19 cellular contexts compared by ENCODE assay signal in genomic region chr20:62782149-62782892, GRCh38. TPM values are rescaled to one million over a fixed set of nuclear protein-coding genes. Genes with fewer than 3 reads are reported as not detected.
DNase-seq lines count a peak whose midpoint lies in the region; ATAC-seq and TF ChIP-seq lines count a peak whose summit lies in the region.
"Had no signal": no experiment of that assay in that cellular context is flagged by ENCODE, and none has a peak within 500 bp of the region (broad histone marks: within the 10 kb centered on the region; RNA-seq: fewer than 3 reads in every experiment).

No MANE protein-coding gene starts in this region.

- peak; percentile 69 for DNase-seq in D341Med (ENCODE audit: low spot score)
- DNase-seq in GM23248, result peak; percentile 35
- DNase-seq in WTC11 (ENCODE audit: low spot score), result peak; percentile 55
- no peak for DNase-seq in mesothelial cell of epicardium (ENCODE audit: low spot score in 2 of 2, unreplicated experiment in 2 of 2)
- no peak for DNase-seq in activated CD8-positive, alpha-beta memory T cell treated with anti-CD3 and anti-CD28 coated beads, Interleukin-2, amount 10 ng/mL, durations not matched to agents 7 days and 5 days
- DNase-seq in HFFc6, result no peak
- DNase-seq in head of caudate nucleus, result no peak
- DNase-seq: activated CD8-positive, alpha-beta T cell treated with anti-CD3 and anti-CD28 coated beads, Interleukin-2, amount 10 ng/mL, durations not matched to agents 7 days and 5 days; activated effector memory CD4-positive, alpha-beta T cell treated with Interleukin-2 at 50 U/mL for 16 hours; anterior cingulate cortex; Caco-2; dorsolateral prefrontal cortex; HCEC 1CT; lower lobe of right lung; sigmoid colon; stimulated activated CD4-positive, alpha-beta T cell treated with anti-CD3 and anti-CD28 coated beads, Interleukin-4, amount 100 ng/mL, for 24 hours had no signal

- no peaks in the 10 kb centered on the region for H3K79me2 ChIP-seq in GM23248 (ENCODE audit: insufficient read depth)

- in situ Hi-C loops in GM23248 (cut with MboI), result loop anchor here (10.0 to 25.0 kb wide), 2 partner anchors 108 to 270 kb away; no protein-coding TSS in a partner anchor

- TF ChIP-seq CTCF in WTC11 (IDR thresholded peaks at IDR 0.05) (no peak), mesothelial cell of epicardium (IDR thresholded peaks at IDR 0.05; ENCODE audit: unreplicated experiment) (no peak), HFFc6 (IDR thresholded peaks at IDR 0.05) (no peak)

- H2AFZ ChIP-seq in GM23248, result no peak overlapping the region

- no peaks in the 10 kb centered on the region for H3F3A ChIP-seq in GM23248 (ENCODE audit: insufficient read depth)

- H3K9ac ChIP-seq in GM23248, result no peak overlapping the region

- ATAC-seq in WTC11 (peak; percentile 37), GM18498 (IDR thresholded peaks at IDR 0.05; ENCODE audit: unreplicated experiment) (no peak)
- ATAC-seq in activated CD8-positive, alpha-beta memory T cell treated with anti-CD3 and anti-CD28 coated beads, Interleukin-2, amount 10 ng/mL, durations not matched to agents 7 days and 5 days, result no peak
- ATAC-seq: activated CD8-positive, alpha-beta T cell treated with anti-CD3 and anti-CD28 coated beads, Interleukin-2, amount 10 ng/mL, durations not matched to agents 7 days and 5 days; lower lobe of right lung; natural killer cell treated with Interleukin-12 subunit alpha and Interleukin-12 subunit beta and Interleukin-15 and Interleukin-18, amount 100 ng/mL, for 72 hours had no signal

- H3K36me3 ChIP-seq in GM23248 (ENCODE audit: low read depth), result no peaks in the 10 kb centered on the region
- H3K36me3 ChIP-seq: lower lobe of right lung, sigmoid colon, SJSA1 had no signal

- no peak overlapping the region for H3K4me2 ChIP-seq in GM23248 (ENCODE audit: unreplicated experiment)

- no peak overlapping the region for H3K27ac ChIP-seq in GM23248
- H3K27ac ChIP-seq: dorsolateral prefrontal cortex, lower lobe of right lung, SJSA1 had no signal

- H3K27me3 Mint-ChIP-seq in WTC11 (ENCODE audit: low read depth) (no peaks in the 10 kb centered on the region), mesothelial cell of epicardium (ENCODE audit: low read depth) (no peaks in the 10 kb centered on the region), HFFc6 (ENCODE audit: insufficient read depth) (no peaks in the 10 kb centered on the region; the same call in none of the 2 replicates)
- H3K27me3 Mint-ChIP-seq in activated CD8-positive, alpha-beta memory T cell treated with anti-CD3 and anti-CD28 coated beads, Interleukin-2, amount 10 ng/mL, durations not matched to agents 7 days and 5 days, result no peaks in the 10 kb centered on the region
- H3K27me3 Mint-ChIP-seq: natural killer cell treated with Interleukin-12 subunit alpha and Interleukin-12 subunit beta and Interleukin-15 and Interleukin-18, amount 100 ng/mL, for 72 hours had no signal

- no peaks in the 10 kb centered on the region for H3K4me1 ChIP-seq in GM23248 (ENCODE audit: insufficient read depth)
- H3K4me1 ChIP-seq: Caco-2, lower lobe of right lung, SJSA1 had no signal

- H3K4me1 Mint-ChIP-seq in WTC11 (peaks cover 4% of the 10 kb centered on the region), mesothelial cell of epicardium (peaks cover 33% of the 10 kb centered on the region), HFFc6 (ENCODE audit: low read depth) (no peaks in the 10 kb centered on the region)
- H3K4me1 Mint-ChIP-seq in activated CD8-positive, alpha-beta memory T cell treated with anti-CD3 and anti-CD28 coated beads, Interleukin-2, amount 10 ng/mL, durations not matched to agents 7 days and 5 days, result peaks cover 12% of the 10 kb centered on the region

- WGBS in GM23248 (ENCODE audit: low coverage in 1 of 2, low lambda C conversion rate in 2 of 2, missing lambda C conversion rate in 2 of 2), 2 experiments, result 72 to 75% methylated on average over 18 of the region's 18 CpGs

- H3K9me3 ChIP-seq in GM23248 (ENCODE audit: low read depth), result no peaks in the 10 kb centered on the region
- H3K9me3 ChIP-seq: lower lobe of right lung, sigmoid colon, SJSA1 had no signal

- H3K27ac Mint-ChIP-seq in WTC11 (no peak overlapping the region; the same call in 1 of the 2 replicates), mesothelial cell of epicardium (peak overlapping the region; percentile 90), HFFc6 (no peak overlapping the region)
- H3K27ac Mint-ChIP-seq in activated CD8-positive, alpha-beta memory T cell treated with anti-CD3 and anti-CD28 coated beads, Interleukin-2, amount 10 ng/mL, durations not matched to agents 7 days and 5 days, result no peak overlapping the region
- H3K27ac Mint-ChIP-seq: activated CD8-positive, alpha-beta T cell treated with anti-CD3 and anti-CD28 coated beads, Interleukin-2, amount 10 ng/mL, durations not matched to agents 7 days and 5 days; natural killer cell treated with Interleukin-12 subunit alpha and Interleukin-12 subunit beta and Interleukin-15 and Interleukin-18, amount 100 ng/mL, for 72 hours had no signal

- POLR2A ChIA-PET in WTC11 (lab: Charles Lee), result no interaction called here

- H4K20me1 ChIP-seq in GM23248 (ENCODE audit: insufficient read depth), result no peaks in the 10 kb centered on the region

- H3K4me3 Mint-ChIP-seq in WTC11, result no peak overlapping the region
- no peak overlapping the region for H3K4me3 Mint-ChIP-seq in mesothelial cell of epicardium
- no peak overlapping the region for H3K4me3 Mint-ChIP-seq in activated CD8-positive, alpha-beta memory T cell treated with anti-CD3 and anti-CD28 coated beads, Interleukin-2, amount 10 ng/mL, durations not matched to agents 7 days and 5 days
- no peak overlapping the region for H3K4me3 Mint-ChIP-seq in HFFc6
- H3K4me3 Mint-ChIP-seq: activated CD8-positive, alpha-beta T cell treated with anti-CD3 and anti-CD28 coated beads, Interleukin-2, amount 10 ng/mL, durations not matched to agents 7 days and 5 days; natural killer cell treated with Interleukin-12 subunit alpha and Interleukin-12 subunit beta and Interleukin-15 and Interleukin-18, amount 100 ng/mL, for 72 hours had no signal

- H3K27me3 ChIP-seq in GM23248 (replicated peaks; ENCODE audit: insufficient read depth), result no peaks in the 10 kb centered on the region
- H3K27me3 ChIP-seq: sigmoid colon had no signal

- H3K4me3 ChIP-seq in GM23248, result no peak overlapping the region
- H3K4me3 ChIP-seq: dorsolateral prefrontal cortex, lower lobe of right lung, sigmoid colon, SJSA1 had no signal

- H3K36me3 Mint-ChIP-seq in WTC11 (no peaks in the 10 kb centered on the region), mesothelial cell of epicardium (no peaks in the 10 kb centered on the region), HFFc6 (ENCODE audit: low read depth) (no peaks in the 10 kb centered on the region)
- H3K36me3 Mint-ChIP-seq in activated CD8-positive, alpha-beta memory T cell treated with anti-CD3 and anti-CD28 coated beads, Interleukin-2, amount 10 ng/mL, durations not matched to agents 7 days and 5 days, result no peaks in the 10 kb centered on the region
- H3K36me3 Mint-ChIP-seq: natural killer cell treated with Interleukin-12 subunit alpha and Interleukin-12 subunit beta and Interleukin-15 and Interleukin-18, amount 100 ng/mL, for 72 hours had no signal

- H3K9me2 ChIP-seq in GM23248 (ENCODE audit: insufficient read depth), result no peaks in the 10 kb centered on the region

- intact Hi-C loops in head of caudate nucleus (cut with DNase I), result loop anchor here (10.0 kb wide), 1 partner anchor 278 kb away; no protein-coding TSS in a partner anchor

- CTCF ChIA-PET in WTC11 (lab: Charles Lee), result interaction anchor here (0.6 to 2.5 kb wide), 17 partner anchors 9 to 282 kb away, joined by 3 to 28 read pairs (median 5); partner anchors contain the start of genes COL9A3, MRGBP and NTSR1
- CTCF ChIA-PET in activated CD8-positive, alpha-beta memory T cell treated with anti-CD3 and anti-CD28 coated beads, Interleukin-2, amount 10 ng/mL, durations not matched to agents 7 days and 5 days (lab: Charles Lee), result interaction anchor here (0.8 to 2.1 kb wide), 5 partner anchors 9 to 38 kb away, joined by 3 to 12 read pairs (median 3); no protein-coding TSS in a partner anchor

- H3K9me3 Mint-ChIP-seq in WTC11, result no peaks in the 10 kb centered on the region
- no peaks in the 10 kb centered on the region for H3K9me3 Mint-ChIP-seq in mesothelial cell of epicardium
- H3K9me3 Mint-ChIP-seq in activated CD8-positive, alpha-beta memory T cell treated with anti-CD3 and anti-CD28 coated beads, Interleukin-2, amount 10 ng/mL, durations not matched to agents 7 days and 5 days (ENCODE audit: low read depth), result no peaks in the 10 kb centered on the region
- no peaks in the 10 kb centered on the region for H3K9me3 Mint-ChIP-seq in HFFc6
- H3K9me3 Mint-ChIP-seq: natural killer cell treated with Interleukin-12 subunit alpha and Interleukin-12 subunit beta and Interleukin-15 and Interleukin-18, amount 100 ng/mL, for 72 hours had no signal

TF ChIP-seq in WTC11, 78 proteins besides CTCF, POLR2A, EP300 and RAD21 (continues in another document):
- TF ChIP-seq GTF2I (CRISPR knock-in tag; conservative IDR thresholded peaks at IDR 0.05), result no peak

RNA-seq across cellular contexts. Expression of gene MRGBP, which starts 14.0 kb away (rescaled TPM):
- 15.7 and 17.7 TPM in 2 replicates for total RNA-seq in GM23248 (2014; rRNA removed; shearing (Covaris generic))
- polyA plus RNA-seq in GM23248 (2016; fragmentation: Nextera tagmentation; extraction: Ambion mirVana), result 18.7 and 19.8 TPM in 2 replicates
- 20.0 to 20.8 TPM (median 20.2 TPM) in 3 replicates for total RNA-seq in WTC11 (2021)
- 18.4 to 20.8 TPM (median 20.4 TPM) in 3 replicates for total RNA-seq in mesothelial cell of epicardium
- 10 to 100 TPM; 16.9 to 17.4 TPM for total RNA-seq in activated CD8-positive, alpha-beta memory T cell treated with anti-CD3 and anti-CD28 coated beads, Interleukin-2, amount 10 ng/mL, durations not matched to agents 7 days and 5 days
- total RNA-seq in HFFc6 (2021; fragmentation: NEBNext Ultra II Directional; extraction: Animal tissue kit (Norgen Biotek cat#: 25700)), result 10 to 100 TPM; 14.9 to 17.8 (median 16.6) TPM

RNA-seq across cellular contexts. Expression of gene OGFR, which starts 22.3 kb away (rescaled TPM):
- 42.4 and 52.2 TPM in 2 replicates for total RNA-seq in GM23248 (2014; rRNA removed; shearing (Covaris generic))
- polyA plus RNA-seq in GM23248 (2016; fragmentation: Nextera tagmentation; extraction: Ambion mirVana), result 9.7 and 9.9 TPM in 2 replicates
- total RNA-seq in WTC11 (2021) (32.5 to 43.3 TPM (median 33.8 TPM) in 3 replicates), mesothelial cell of epicardium (56.2 to 58.4 TPM (median 56.5 TPM) in 3 replicates)
- 10 to 100 TPM; 87.8 to 91.0 TPM for total RNA-seq in activated CD8-positive, alpha-beta memory T cell treated with anti-CD3 and anti-CD28 coated beads, Interleukin-2, amount 10 ng/mL, durations not matched to agents 7 days and 5 days
- total RNA-seq in HFFc6 (2021; fragmentation: NEBNext Ultra II Directional; extraction: Animal tissue kit (Norgen Biotek cat#: 25700)), result 10 to 100 TPM; 37.8 to 42.2 (median 39.0) TPM

RNA-seq across cellular contexts. Expression of gene COL9A3, which starts 34.5 kb away (rescaled TPM):
- not detected in 2 replicates for total RNA-seq in GM23248 (2014; rRNA removed; shearing (Covaris generic))
- polyA plus RNA-seq in GM23248 (2016; fragmentation: Nextera tagmentation; extraction: Ambion mirVana), result 0.25 TPM in 1 of 2 replicates, not detected in the other
- total RNA-seq in WTC11 (2021), result 115 to 136 TPM (median 123 TPM) in 3 replicates
- 573 to 576 TPM (median 576 TPM) in 3 replicates for total RNA-seq in mesothelial cell of epicardium
- total RNA-seq in activated CD8-positive, alpha-beta memory T cell treated with anti-CD3 and anti-CD28 coated beads, Interleukin-2, amount 10 ng/mL, durations not matched to agents 7 days and 5 days, result under 1 TPM in 1 of 2 experiments, not detected in 1; 0.45 TPM
- under 1 TPM in 3 of 6 experiments, not detected in 3; 0.07 to 0.34 (median 0.09) TPM for total RNA-seq in HFFc6 (2021; fragmentation: NEBNext Ultra II Directional; extraction: Animal tissue kit (Norgen Biotek cat#: 25700))
- total RNA-seq: activated CD8-positive, alpha-beta T cell treated with anti-CD3 and anti-CD28 coated beads, Interleukin-2, amount 10 ng/mL, durations not matched to agents 7 days and 5 days; natural killer cell treated with Interleukin-12 subunit alpha and Interleukin-12 subunit beta and Interleukin-15 and Interleukin-18, amount 100 ng/mL, for 72 hours; SJSA1 had no signal

Comparison
In these comparisons a context has a peak if more than half of its experiments do, and no peak if none do; other contexts are left out.
1. DNase-seq: peak in D341Med (single experiment), GM23248 (single experiment) and WTC11 (single experiment); none in mesothelial cell of epicardium (0 of 2), activated CD8-positive, alpha-beta memory T cell treated with anti-CD3 and anti-CD28 coated beads, Interleukin-2, amount 10 ng/mL, durations not matched to agents 7 days and 5 days (single experiment), HFFc6 (single experiment) and head of caudate nucleus (0 of 42).
2. RNA of gene COL9A3, which starts 34.5 kb away (total RNA-seq): 573 to 576 TPM in mesothelial cell of epicardium and 115 to 136 TPM in WTC11; 0.45 TPM in activated CD8-positive, alpha-beta memory T cell treated with anti-CD3 and anti-CD28 coated beads, Interleukin-2, amount 10 ng/mL, durations not matched to agents 7 days and 5 days, 0.07 to 0.34 TPM in HFFc6 and not detected in GM23248; every median in the first group is over 10 times any median in the second.